In genomic region chr17:77182773-77183172, GRCh38 we compare ENCODE assay signal across 1 cellular context.
TF ChIP-seq lines count a peak whose summit lies in the region.

No MANE protein-coding gene starts in this region.

TF ChIP-seq in endothelial cell of umbilical vein, 7 proteins besides CTCF, POLR2A, EP300 and RAD21 (continued from another document):
- TF ChIP-seq GATA2 (IDR thresholded peaks at IDR 0.05; ENCODE audit: insufficient read depth, insufficient read length, low read depth, low read length) = no peak
- no peak for TF ChIP-seq MYC (IDR thresholded peaks at IDR 0.05; ENCODE audit: low read depth, low read length)
TF ChIP-seq in endothelial cell of umbilical vein: peak in this region for 0.
